9 cellular contexts compared by ENCODE assay signal in genomic region chr17:43809121-43809520, GRCh38. TPM values are rescaled to one million over a fixed set of nuclear protein-coding genes. Genes with fewer than 3 reads are reported as not detected.
"Had no signal": no experiment of that assay in that cellular context is flagged by ENCODE, and none has a peak within 500 bp of the region (broad histone marks: within the 10 kb centered on the region; RNA-seq: fewer than 3 reads in every experiment).

No MANE protein-coding gene starts in this region.

- ATAC-seq: HCT116 had no signal

- H2AFZ ChIP-seq: GM23248 had no signal

- H3K4me3 ChIP-seq: GM23248, HAP-1 had no signal

- H3K27ac ChIP-seq: GM23248 had no signal

- DNase-seq: GM23248, GOT3, H7, HFFc6, IMR-90 had no signal

- H3K9me3 ChIP-seq: HAP-1 had no signal

- H3K9ac ChIP-seq: GM23248 had no signal

RNA-seq across cellular contexts. Expression of gene CFAP97D1, which starts 28.9 kb away (rescaled TPM):
- total RNA-seq: GM23248, H4, HFFc6 had no signal
- polyA plus RNA-seq: GM23248, IMR-90 had no signal

RNA-seq across cellular contexts. Expression of gene CD300LG, which starts 37.9 kb away (rescaled TPM):
- total RNA-seq: GM23248, H4, H7, HFFc6, HT-29, IMR-90 had no signal
- polyA plus RNA-seq: GM23248, IMR-90 had no signal

RNA-seq across cellular contexts. Expression of gene SOST, which starts 50.5 kb away (rescaled TPM):
- total RNA-seq: GM23248, H7, HFFc6, HT-29, IMR-90 had no signal
- polyA plus RNA-seq: GM23248, IMR-90 had no signal
